Comparison of ENCODE assay signal across 8 cellular contexts in genomic region chr5:43483210-43484048, GRCh38. TPM values are rescaled to one million over a fixed set of nuclear protein-coding genes. Genes with fewer than 3 reads are reported as not detected.
A peak's percentile ranks its signal among the peaks of the same experiment; 100 is the strongest.
DNase-seq lines count a peak whose midpoint lies in the region; TF ChIP-seq lines count a peak whose summit lies in the region.

A gene with protein sequence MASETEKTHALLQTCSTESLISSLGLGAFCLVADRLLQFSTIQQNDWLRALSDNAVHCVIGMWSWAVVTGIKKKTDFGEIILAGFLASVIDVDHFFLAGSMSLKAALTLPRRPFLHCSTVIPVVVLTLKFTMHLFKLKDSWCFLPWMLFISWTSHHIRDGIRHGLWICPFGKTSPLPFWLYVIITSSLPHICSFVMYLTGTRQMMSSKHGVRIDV (minus strand): TSS chr5:43483865. CDS start chr5:43453969, 29,896 bp downstream.

- H3K27me3 ChIP-seq in HAP-1 (ENCODE audit: low read depth) (no peaks in the 10 kb centered on the region), MM.1S (replicated peaks; ENCODE audit: insufficient read depth, low read length) (no peaks in the 10 kb centered on the region), SJCRH30 (no peaks in the 10 kb centered on the region), neuron (ENCODE audit: insufficient read depth, low read length) (no peaks in the 10 kb centered on the region), subcutaneous abdominal adipose tissue (ENCODE audit: control insufficient read depth in 5 of 5, insufficient read depth in 4 of 5, low read length in 5 of 5) (no peaks in the 10 kb centered on the region)

- H3F3A ChIP-seq in MM.1S (ENCODE audit: insufficient read depth, low read length) = peaks cover 18% of the 10 kb centered on the region

- no peaks in the 10 kb centered on the region for H4K20me1 ChIP-seq in MM.1S (ENCODE audit: insufficient read depth, low read length)

- H2AFZ ChIP-seq in MM.1S (ENCODE audit: low read length) = peak within 1 kb of the TSS; percentile 96
- H2AFZ ChIP-seq in neuron (ENCODE audit: low read depth, low read length) = peak within 1 kb of the TSS; percentile 38

- DNase-seq in G401 (ENCODE audit: low spot score) = peak; percentile 95
- DNase-seq in HAP-1 (ENCODE audit: low spot score in 2 of 2) = peak; percentile 85 to 91
- peak; percentile 96 for DNase-seq in MM.1S
- peak; percentile 93 to 97 for DNase-seq in SJCRH30
- DNase-seq in activated gamma-delta T cell treated with anti-CD3 and anti-CD28 coated beads, Interleukin-2, amount 50 U/mL, for 16 hours (ENCODE audit: low read depth) = peak; percentile 77
- peak; percentile 93 to 98 for DNase-seq in foreskin fibroblast

- peak within 1 kb of the TSS; percentile 96 for H3K9ac ChIP-seq in MM.1S (ENCODE audit: low read length)
- H3K9ac ChIP-seq in subcutaneous abdominal adipose tissue (ENCODE audit: low read length in 5 of 5) = peak within 1 kb of the TSS; percentile 82 to 99 (median 96)

- H3K4me3 ChIP-seq in HAP-1 (peak within 1 kb of the TSS; percentile 82), MM.1S (ENCODE audit: low read length) (peak within 1 kb of the TSS; percentile 91), SJCRH30 (peak within 1 kb of the TSS; percentile 78), foreskin fibroblast (ENCODE audit: low read depth in 1 of 2, low read length in 2 of 2) (peak within 1 kb of the TSS; percentile 66 to 93), neuron (ENCODE audit: low read length) (peak within 1 kb of the TSS; percentile 68), subcutaneous abdominal adipose tissue (ENCODE audit: low read depth in 1 of 5, low read length in 5 of 5) (peak within 1 kb of the TSS; percentile 85 to 95 (median 92))

- peaks cover 17% of the 10 kb centered on the region for H3K4me1 ChIP-seq in HAP-1
- peaks cover 7% of the 10 kb centered on the region for H3K4me1 ChIP-seq in MM.1S (ENCODE audit: low read length)
- peaks cover 4% of the 10 kb centered on the region; the same call in 1 of the 2 replicates for H3K4me1 ChIP-seq in SJCRH30
- peaks cover 14% of the 10 kb centered on the region for H3K4me1 ChIP-seq in neuron (ENCODE audit: insufficient read depth, low read length)
- H3K4me1 ChIP-seq in subcutaneous abdominal adipose tissue (ENCODE audit: control insufficient read depth in 5 of 5, insufficient read depth in 5 of 5, low read length in 5 of 5) = peaks cover 6 to 22% (median 17%) of the 10 kb centered on the region in 5 donors

- peak within 1 kb of the TSS; percentile 99 for H3K4me2 ChIP-seq in MM.1S (ENCODE audit: low read depth, low read length)

- H3K9me3 ChIP-seq in HAP-1 = no peaks in the 10 kb centered on the region
- no peaks in the 10 kb centered on the region for H3K9me3 ChIP-seq in MM.1S (replicated peaks; ENCODE audit: insufficient read depth, low read length)
- no peaks in the 10 kb centered on the region for H3K9me3 ChIP-seq in SJCRH30 (replicated peaks)
- no peaks in the 10 kb centered on the region for H3K9me3 ChIP-seq in neuron (ENCODE audit: low read length)
- H3K9me3 ChIP-seq in subcutaneous abdominal adipose tissue (ENCODE audit: control insufficient read depth in 5 of 5, low read length in 5 of 5) = no peaks in the 10 kb centered on the region

- H3K36me3 ChIP-seq in HAP-1 (replicated peaks) (peaks cover 11% of the 10 kb centered on the region), MM.1S (replicated peaks; ENCODE audit: insufficient read depth, low read length) (no peaks in the 10 kb centered on the region), SJCRH30 (peaks cover 6% of the 10 kb centered on the region), neuron (ENCODE audit: insufficient read depth, low read length) (peaks cover 12% of the 10 kb centered on the region), subcutaneous abdominal adipose tissue (ENCODE audit: control insufficient read depth in 5 of 5, insufficient read depth in 5 of 5, low read length in 5 of 5) (peaks cover 0 to 3% (median 0%) of the 10 kb centered on the region in 5 donors)

- in situ Hi-C loops in G401 (cut with HindIII; ENCODE audit: low sequenced_read_pairs) = no loop called here
- in situ Hi-C loops in HAP-1 (cut with MboI; ENCODE audit: low sequenced_read_pairs) = no loop called here

- peak within 1 kb of the TSS; percentile 94 for H3K27ac ChIP-seq in MM.1S (ENCODE audit: low read length)
- peak within 1 kb of the TSS; percentile 85 for H3K27ac ChIP-seq in SJCRH30
- peak within 1 kb of the TSS; percentile 96 for H3K27ac ChIP-seq in subcutaneous abdominal adipose tissue (ENCODE audit: low read depth, low read length)

- H3K79me2 ChIP-seq in MM.1S (ENCODE audit: low read length) = peaks cover 16% of the 10 kb centered on the region

- no peak for TF ChIP-seq CTCF in MM.1S (IDR thresholded peaks at IDR 0.05; ENCODE audit: low read length)
- TF ChIP-seq CTCF in foreskin fibroblast (IDR thresholded peaks at IDR 0.05; ENCODE audit: low read depth, low read length) = no peak

- H3K9me2 ChIP-seq in MM.1S (replicated peaks; ENCODE audit: insufficient read depth, low read length) = no peaks in the 10 kb centered on the region

RNA-seq across cellular contexts. Expression of the gene that starts here (rescaled TPM):
- total RNA-seq in G401 (2014; rRNA removed; shearing (Covaris generic)) = 8.3 and 10.5 TPM in 2 replicates
- total RNA-seq in SJCRH30 (2014; rRNA removed; shearing (Covaris generic)) = 16.2 and 17.3 TPM in 2 replicates

Comparison
In these comparisons a context has a peak if more than half of its experiments do, and no peak if none do; other contexts are left out.
1. Peak in every context shown above with its lines: DNase-seq, H3K4me3 ChIP-seq and H3K27ac ChIP-seq.